Comparison of ENCODE assay signal across 11 cellular contexts in genomic region chr7:43640679-43641078, GRCh38. TPM values are rescaled to one million over a fixed set of nuclear protein-coding genes. Genes with fewer than 3 reads are reported as not detected.
DNase-seq lines count a peak whose midpoint lies in the region; ATAC-seq and TF ChIP-seq lines count a peak whose summit lies in the region.
"Had no signal": no experiment of that assay in that cellular context is flagged by ENCODE, and none has a peak within 500 bp of the region (broad histone marks: within the 10 kb centered on the region; RNA-seq: fewer than 3 reads in every experiment).

No MANE protein-coding gene starts in this region.

- H2AFZ ChIP-seq in IMR-90 (replicated peaks; ENCODE audit: low read length, poor library complexity) (no peak overlapping the region), hepatocyte (no peak overlapping the region)

- peak overlapping the region; percentile 66 for H2BK5ac ChIP-seq in IMR-90 (ENCODE audit: low read depth, low read length, poor library complexity, severe bottlenecking)

- peaks cover 25% of the 10 kb centered on the region for H3K4me1 ChIP-seq in IMR-90 (ENCODE audit: control insufficient read depth, insufficient read depth, low read length)
- H3K4me1 ChIP-seq in hepatocyte (ENCODE audit: insufficient read depth) = peaks cover 4% of the 10 kb centered on the region
- peaks cover 2 to 9% (median 5%) of the 10 kb centered on the region in 3 donors for H3K4me1 ChIP-seq in skeletal muscle tissue (ENCODE audit: control insufficient read depth in 3 of 3, insufficient read depth in 3 of 3, low read length in 3 of 3)
- H3K4me1 ChIP-seq in testis = no peaks in the 10 kb centered on the region

- H3K4me3 ChIP-seq in IMR-90 (ENCODE audit: insufficient read depth, low read depth, low read length) (no peak overlapping the region), hepatocyte (no peak overlapping the region), skeletal muscle tissue (ENCODE audit: low read length in 3 of 3) (no peak overlapping the region), testis (no peak overlapping the region)

- H2BK120ac ChIP-seq in IMR-90 (ENCODE audit: low read depth, low read length) = peak overlapping the region; percentile 17

- peak overlapping the region; percentile 34 for H4K91ac ChIP-seq in IMR-90 (ENCODE audit: insufficient read depth, low read depth, low read length)

- no CpG with 5 or more reads among the region's 3 CpGs for WGBS in IMR-90 (ENCODE audit: extremely low coverage in 2 of 2, insufficient read length in 1 of 2), 2 experiments
- WGBS in hepatocyte (ENCODE audit: low lambda C conversion rate, missing lambda C conversion rate) = 96% methylated on average over 3 of the region's 3 CpGs
- WGBS in testis, 2 donors = 92 to 98% methylated on average over 3 of the region's 3 CpGs

- peak overlapping the region; percentile 50 for H3K27ac Mint-ChIP-seq in activated T-helper 17 cell treated with anti-CD3 and anti-CD28 coated beads, Interleukin-2, amount 50 U/mL, for 72 hours
- no peak overlapping the region for H3K27ac Mint-ChIP-seq in activated T-helper 2 cell treated with anti-CD3 and anti-CD28 coated beads, Interferon-gamma antibody, Interleukin-2, Interleukin-4, amounts not matched to agents 10 μg/mL and 5 μg/mL and 100 μg/mL, durations not matched to agents 14 hours and 24 hours and 36 hours

- intact Hi-C loops in IMR-90 (cut with micrococcal nuclease) = no loop called here
- intact Hi-C loops in testis (cut with DNase I; ENCODE audit: low total_unique reads) = no loop called here
- intact Hi-C loops in activated T-helper 2 cell treated with anti-CD3 and anti-CD28 coated beads, Interferon-gamma antibody, Interleukin-2, Interleukin-4, amounts not matched to agents 10 μg/mL and 5 μg/mL and 100 μg/mL, durations not matched to agents 14 hours and 24 hours and 36 hours (cut with micrococcal nuclease) = no loop called here

- H3K9me2 ChIP-seq in hepatocyte (replicated peaks; ENCODE audit: insufficient read depth) = no peaks in the 10 kb centered on the region

- H3K56ac ChIP-seq in IMR-90 (ENCODE audit: extremely low read depth, insufficient read depth, low read length) = no peak overlapping the region

- no peak for ATAC-seq in IMR-90 (ENCODE audit: low read depth)
- no peak for ATAC-seq in activated T-helper 17 cell treated with anti-CD3 and anti-CD28 coated beads, Interleukin-2, amount 50 U/mL, for 72 hours (replicated peaks)
- no peak for ATAC-seq in HG02981 (IDR thresholded peaks at IDR 0.05; ENCODE audit: unreplicated experiment)
- ATAC-seq in esophagus mucosa = no peak

- H3K23ac ChIP-seq in IMR-90 (ENCODE audit: low read depth, low read length) = peak overlapping the region; percentile 28; the same call in 1 of the 2 replicates

- CTCF ChIA-PET in IMR-90 (lab: Yijun Ruan, JAX) = interaction anchor here (1.6 to 2.3 kb wide), 2 partner anchors 58 to 59 kb away, joined by 5 to 10 read pairs; partner anchors contain the start of gene STK17A

- dilution Hi-C loops in IMR-90 (cut with HindIII; ENCODE audit: low sequenced_read_pairs, unreplicated experiment) = no loop called here

- H2AK5ac ChIP-seq in IMR-90 (ENCODE audit: low read depth, low read length) = peak overlapping the region; percentile 15; the same call in 1 of the 2 replicates

- H3K9me1 ChIP-seq in IMR-90 (ENCODE audit: insufficient read depth, low read length) = peaks cover 22% of the 10 kb centered on the region

- H3K4me2 ChIP-seq in IMR-90 (ENCODE audit: low read depth, low read length) (peak overlapping the region; percentile 47; the same call in 1 of the 2 replicates), hepatocyte (no peak overlapping the region)

- H2BK15ac ChIP-seq in IMR-90 (ENCODE audit: low read depth, low read length) = peak overlapping the region; percentile 36; the same call in 1 of the 3 replicates

- no peak; the same call in 1 of the 2 replicates for TF ChIP-seq POLR2A in IMR-90 (IDR thresholded peaks at IDR 0.05; ENCODE audit: low read depth, low read length)
- no peak for TF ChIP-seq POLR2A in testis (IDR thresholded peaks at IDR 0.05)

- DNase-seq in IMR-90 (no peak), hepatocyte (ENCODE audit: low spot score) (no peak), testis (no peak)
- no peak for DNase-seq in activated T-helper 2 cell treated with anti-CD3 and anti-CD28 coated beads, Interferon-gamma antibody, Interleukin-2, Interleukin-4, amounts not matched to agents 10 μg/mL and 5 μg/mL and 100 μg/mL, durations not matched to agents 14 hours and 24 hours and 36 hours (ENCODE audit: low spot score)
- DNase-seq: activated CD8-positive, alpha-beta memory T cell treated with anti-CD3 and anti-CD28 coated beads, Interleukin-2, amount 50 U/mL, for 4 hours; DND-41; stimulated activated CD4-positive, alpha-beta T cell treated with anti-CD3 and anti-CD28 coated beads, Interleukin-2, amount 100 ng/mL, for 24 hours had no signal

- peak overlapping the region; percentile 27; the same call in 1 of the 2 replicates for H2BK20ac ChIP-seq in IMR-90 (ENCODE audit: low read depth, low read length)

- TF ChIP-seq CTCF in IMR-90 (conservative IDR thresholded peaks at IDR 0.05; ENCODE audit: low read depth, low read length) (no peak), hepatocyte (IDR thresholded peaks at IDR 0.05; ENCODE audit: poor library complexity) (no peak), testis (IDR thresholded peaks at IDR 0.05) (no peak)

- BruUV-seq in IMR-90 (replicated peaks; lab: Mats Ljungman, UMichigan) = no TSS peak

- POLR2A ChIA-PET in IMR-90 (lab: Charles Lee; ENCODE audit: unreplicated experiment) = no interaction called here

- H3K27ac ChIP-seq in IMR-90 (ENCODE audit: insufficient read depth, low read length) (peak overlapping the region; percentile 81; the same call in 1 of the 2 replicates), hepatocyte (peak overlapping the region; percentile 36), skeletal muscle tissue (ENCODE audit: low read depth, low read length) (peak overlapping the region; percentile 42), testis (peak overlapping the region in 1 of 2 donors; percentile 42)

- H3K79me2 ChIP-seq in hepatocyte = no peaks in the 10 kb centered on the region

- H3K9me3 Mint-ChIP-seq in activated T-helper 17 cell treated with anti-CD3 and anti-CD28 coated beads, Interleukin-2, amount 50 U/mL, for 72 hours = no peaks in the 10 kb centered on the region
- H3K9me3 Mint-ChIP-seq in activated T-helper 2 cell treated with anti-CD3 and anti-CD28 coated beads, Interferon-gamma antibody, Interleukin-2, Interleukin-4, amounts not matched to agents 10 μg/mL and 5 μg/mL and 100 μg/mL, durations not matched to agents 14 hours and 24 hours and 36 hours = no peaks in the 10 kb centered on the region

- in situ Hi-C loops in IMR-90 (cut with MboI; ENCODE audit: low sequenced_read_pairs) = no loop called here

- H4K20me1 ChIP-seq in IMR-90 (ENCODE audit: insufficient read depth, low read length) = no peaks in the 10 kb centered on the region
- peaks cover 3% of the 10 kb centered on the region for H4K20me1 ChIP-seq in hepatocyte (ENCODE audit: insufficient read depth, poor library complexity, severe bottlenecking)

- peaks cover 31% of the 10 kb centered on the region for H3K36me3 ChIP-seq in IMR-90 (ENCODE audit: control insufficient read depth, insufficient read depth, low read length)
- no peaks in the 10 kb centered on the region for H3K36me3 ChIP-seq in hepatocyte (replicated peaks; ENCODE audit: insufficient read depth, low read depth)
- peaks cover 17 to 32% (median 30%) of the 10 kb centered on the region in 3 donors for H3K36me3 ChIP-seq in skeletal muscle tissue (ENCODE audit: control insufficient read depth in 3 of 3, insufficient read depth in 3 of 3, low read length in 3 of 3)
- no peaks in the 10 kb centered on the region for H3K36me3 ChIP-seq in testis (ENCODE audit: low read depth, missing control alignments)

- H3K4me3 Mint-ChIP-seq in activated T-helper 17 cell treated with anti-CD3 and anti-CD28 coated beads, Interleukin-2, amount 50 U/mL, for 72 hours = no peak overlapping the region
- H3K4me3 Mint-ChIP-seq in activated T-helper 2 cell treated with anti-CD3 and anti-CD28 coated beads, Interferon-gamma antibody, Interleukin-2, Interleukin-4, amounts not matched to agents 10 μg/mL and 5 μg/mL and 100 μg/mL, durations not matched to agents 14 hours and 24 hours and 36 hours (ENCODE audit: low read depth) = no peak overlapping the region

- H4K5ac ChIP-seq in IMR-90 (ENCODE audit: low read depth, low read length) = peak overlapping the region; percentile 85; the same call in 1 of the 2 replicates

- no peaks in the 10 kb centered on the region for H3K9me3 ChIP-seq in IMR-90 (ENCODE audit: control insufficient read depth, insufficient read depth, low read length)
- H3K9me3 ChIP-seq in hepatocyte (ENCODE audit: low read depth) = no peaks in the 10 kb centered on the region
- no peaks in the 10 kb centered on the region for H3K9me3 ChIP-seq in skeletal muscle tissue (ENCODE audit: control insufficient read depth in 3 of 3, low read length in 3 of 3)
- no peaks in the 10 kb centered on the region for H3K9me3 ChIP-seq in testis

- TF ChIP-seq RAD21 in IMR-90 (IDR thresholded peaks at IDR 0.05; ENCODE audit: low read length) = no peak

- peaks cover 45% of the 10 kb centered on the region for H3K4me1 Mint-ChIP-seq in activated T-helper 17 cell treated with anti-CD3 and anti-CD28 coated beads, Interleukin-2, amount 50 U/mL, for 72 hours
- peaks cover 38% of the 10 kb centered on the region for H3K4me1 Mint-ChIP-seq in activated T-helper 2 cell treated with anti-CD3 and anti-CD28 coated beads, Interferon-gamma antibody, Interleukin-2, Interleukin-4, amounts not matched to agents 10 μg/mL and 5 μg/mL and 100 μg/mL, durations not matched to agents 14 hours and 24 hours and 36 hours (ENCODE audit: low read depth)

- H4K8ac ChIP-seq in IMR-90 (ENCODE audit: low read depth in 2 of 2, low read length in 2 of 2) = peak overlapping the region in 1 of 2 experiments; percentile 72; a peak in 1 of 4 replicates

- H3K27me3 Mint-ChIP-seq in activated T-helper 17 cell treated with anti-CD3 and anti-CD28 coated beads, Interleukin-2, amount 50 U/mL, for 72 hours = no peaks in the 10 kb centered on the region
- no peaks in the 10 kb centered on the region for H3K27me3 Mint-ChIP-seq in activated T-helper 2 cell treated with anti-CD3 and anti-CD28 coated beads, Interferon-gamma antibody, Interleukin-2, Interleukin-4, amounts not matched to agents 10 μg/mL and 5 μg/mL and 100 μg/mL, durations not matched to agents 14 hours and 24 hours and 36 hours (ENCODE audit: low read depth)

- H3K14ac ChIP-seq in IMR-90 (replicated peaks; ENCODE audit: low read depth, low read length) = peak overlapping the region; percentile 24; the same call in 1 of the 2 replicates

- H3K9ac ChIP-seq in IMR-90 (ENCODE audit: low read depth, low read length) (no peak overlapping the region), skeletal muscle tissue (ENCODE audit: low read depth in 1 of 3, low read length in 3 of 3) (no peak overlapping the region)

- peaks cover 100% of the 10 kb centered on the region for H3K36me3 Mint-ChIP-seq in activated T-helper 17 cell treated with anti-CD3 and anti-CD28 coated beads, Interleukin-2, amount 50 U/mL, for 72 hours (ENCODE audit: low read depth)
- peaks cover 80% of the 10 kb centered on the region for H3K36me3 Mint-ChIP-seq in activated T-helper 2 cell treated with anti-CD3 and anti-CD28 coated beads, Interferon-gamma antibody, Interleukin-2, Interleukin-4, amounts not matched to agents 10 μg/mL and 5 μg/mL and 100 μg/mL, durations not matched to agents 14 hours and 24 hours and 36 hours (ENCODE audit: low read depth)

- H3K27me3 ChIP-seq in IMR-90 (ENCODE audit: control insufficient read depth, insufficient read depth, low read length) (no peaks in the 10 kb centered on the region), hepatocyte (no peaks in the 10 kb centered on the region), skeletal muscle tissue (ENCODE audit: control insufficient read depth in 3 of 3, insufficient read depth in 3 of 3, low read length in 3 of 3) (no peaks in the 10 kb centered on the region), testis (no peaks in the 10 kb centered on the region)

- H3K79me1 ChIP-seq in IMR-90 (ENCODE audit: low read depth in 1 of 2, low read length in 2 of 2) = peaks cover 19 to 76% of the 10 kb centered on the region in 2 experiments

- H3K4ac ChIP-seq in IMR-90 (ENCODE audit: low read depth, low read length) = peak overlapping the region; percentile 75; the same call in 1 of the 2 replicates

- no peak overlapping the region; the same call in 1 of the 2 replicates for H3K18ac ChIP-seq in IMR-90 (ENCODE audit: low read depth, low read length)

- H2AK9ac ChIP-seq in IMR-90 (replicated peaks; ENCODE audit: low read depth, low read length, poor library complexity) = no peak overlapping the region

RNA-seq across cellular contexts. Expression of gene STK17A, which starts 57.8 kb away (rescaled TPM):
- total RNA-seq in IMR-90 (2012; rRNA removed) (50.5 and 81.9 TPM in 2 replicates), hepatocyte (21.6 and 23.6 TPM in 2 replicates), skeletal muscle tissue (11.0 TPM), testis (10 to 100 TPM; 14.8 to 18.8 TPM), esophagus mucosa (14.4 TPM)
- polyA plus RNA-seq in IMR-90 (2012; rRNA removed) (30.6 and 40.5 TPM in 2 replicates), hepatocyte (19.0 and 21.1 TPM in 2 replicates), testis (ENCODE audit: insufficient read depth, low read depth, low replicate concordance) (43.2 TPM)
- 8.4 and 11.5 TPM in 2 replicates for polyA plus RNA-seq in IMR-90 (2012; cell fraction: cytosol; rRNA removed)
- polyA plus RNA-seq in IMR-90 (2012; cell fraction: nucleus; rRNA removed; ENCODE audit: low replicate concordance) = 9.1 and 33.6 TPM in 2 replicates
- total RNA-seq in activated T-helper 17 cell treated with anti-CD3 and anti-CD28 coated beads, Interleukin-2, amount 50 U/mL, for 72 hours = 10 to 100 TPM; 47.6 to 71.7 TPM
- 20.4 and 21.7 TPM in 2 replicates for total RNA-seq in activated T-helper 2 cell treated with anti-CD3 and anti-CD28 coated beads, Interferon-gamma antibody, Interleukin-2, Interleukin-4, amounts not matched to agents 10 μg/mL and 5 μg/mL and 100 μg/mL, durations not matched to agents 14 hours and 24 hours and 36 hours
